Comparison of ENCODE assay signal across 25 cellular contexts in the genomic region with DNA sequence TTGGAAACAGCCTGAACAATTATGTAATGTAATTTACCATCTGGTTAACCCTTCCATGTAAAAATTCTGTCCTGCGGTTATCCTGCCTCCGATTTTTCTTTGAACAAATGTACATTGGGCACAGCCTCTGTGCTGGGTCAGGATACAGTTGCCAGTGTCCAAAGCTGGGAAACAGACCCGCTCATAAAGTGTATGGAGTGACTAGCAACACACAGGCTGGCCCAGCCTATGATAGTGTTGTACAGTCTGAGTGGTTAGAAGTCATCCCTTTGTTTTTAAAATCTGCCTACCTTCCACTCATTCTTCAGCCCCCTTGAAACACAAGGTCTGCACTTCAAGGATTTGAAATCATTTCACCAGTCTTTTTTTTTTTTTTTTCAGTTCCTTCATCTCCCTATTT.
"Had no signal": no experiment of that assay in that cellular context is flagged by ENCODE, and none has a peak within 500 bp of the region (broad histone marks: within the 10 kb centered on the region; RNA-seq: fewer than 3 reads in every experiment).

No MANE protein-coding gene starts in this region.

- H3K4me3 Mint-ChIP-seq: activated CD4-positive, alpha-beta T cell treated with anti-CD3 and anti-CD28 coated beads, Interleukin-2, amount 10 ng/mL, durations not matched to agents 7 days and 5 days; activated naive CD4-positive, alpha-beta T cell treated with anti-CD3 and anti-CD28 coated beads, Interleukin-2, amount 10 ng/mL, durations not matched to agents 7 days and 5 days; activated naive CD8-positive, alpha-beta T cell treated with anti-CD3 and anti-CD28 coated beads, Interleukin-2, amount 50 U/mL, for 24 hours; activated T-cell treated with anti-CD3 and anti-CD28 coated beads, Interleukin-2, amount 50 U/mL, for 4 hours; central memory CD8-positive, alpha-beta T cell; nephron had no signal

- DNase-seq: activated CD4-positive, alpha-beta T cell treated with anti-CD3 and anti-CD28 coated beads, Interleukin-2, amount 10 ng/mL, durations not matched to agents 7 days and 5 days; activated CD8-positive, alpha-beta memory T cell treated with anti-CD3 and anti-CD28 coated beads, Interleukin-2, amount 50 U/mL, for 4 hours; activated naive CD4-positive, alpha-beta T cell treated with anti-CD3 and anti-CD28 coated beads, Interleukin-2, amount 10 ng/mL, durations not matched to agents 7 days and 5 days; activated naive CD8-positive, alpha-beta T cell treated with anti-CD3 and anti-CD28 coated beads, Interleukin-2, amount 50 U/mL, for 24 hours; activated T-cell treated with anti-CD3 and anti-CD28 coated beads, Interleukin-2, amount 50 U/mL, for 4 hours; anterior cingulate cortex; cortex of kidney; gastrocnemius medialis; head of caudate nucleus; mesendoderm; nucleus accumbens; posterior cingulate gyrus; retina; stimulated activated CD4-positive, alpha-beta T cell treated with anti-CD3 and anti-CD28 coated beads, Interleukin-12 subunit alpha, Interleukin-12 subunit beta, amount 100 ng/mL, for 4 hours; stimulated activated CD4-positive, alpha-beta T cell treated with anti-CD3 and anti-CD28 coated beads, Interleukin-1b, Interleukin-23, amount 100 ng/mL, for 48 hours; stimulated activated CD8-positive, alpha-beta memory T cell treated with anti-CD3 and anti-CD28 coated beads, Interleukin-4, amount 100 ng/mL, for 48 hours; stimulated activated naive CD4-positive, alpha-beta T cell; substantia nigra; T-helper 1 cell; tibial artery; uterus had no signal

- H3K27me3 Mint-ChIP-seq: activated CD4-positive, alpha-beta T cell treated with anti-CD3 and anti-CD28 coated beads, Interleukin-2, amount 10 ng/mL, durations not matched to agents 7 days and 5 days; activated naive CD4-positive, alpha-beta T cell treated with anti-CD3 and anti-CD28 coated beads, Interleukin-2, amount 10 ng/mL, durations not matched to agents 7 days and 5 days; activated naive CD8-positive, alpha-beta T cell treated with anti-CD3 and anti-CD28 coated beads, Interleukin-2, amount 50 U/mL, for 24 hours; central memory CD8-positive, alpha-beta T cell had no signal

- H3K27ac Mint-ChIP-seq: activated CD4-positive, alpha-beta T cell treated with anti-CD3 and anti-CD28 coated beads, Interleukin-2, amount 10 ng/mL, durations not matched to agents 7 days and 5 days; activated naive CD4-positive, alpha-beta T cell treated with anti-CD3 and anti-CD28 coated beads, Interleukin-2, amount 10 ng/mL, durations not matched to agents 7 days and 5 days; activated naive CD8-positive, alpha-beta T cell treated with anti-CD3 and anti-CD28 coated beads, Interleukin-2, amount 50 U/mL, for 24 hours had no signal

- H3K9me3 ChIP-seq: gastrocnemius medialis, tibial artery, uterus had no signal

- H3K27ac ChIP-seq: uterus had no signal

- FAIRE-seq: endometrium had no signal

- H3K36me3 ChIP-seq: uterus had no signal

- H3K27me3 ChIP-seq: gastrocnemius medialis, tibial artery, uterus had no signal

- H3K4me3 ChIP-seq: gastrocnemius medialis, tibial artery, uterus had no signal

- H3K4me1 Mint-ChIP-seq: central memory CD8-positive, alpha-beta T cell had no signal

- H3K4me1 ChIP-seq: gastrocnemius medialis had no signal

- ATAC-seq: activated naive CD8-positive, alpha-beta T cell treated with anti-CD3 and anti-CD28 coated beads, Interleukin-2, amount 50 U/mL, for 24 hours; activated T-cell treated with anti-CD3 and anti-CD28 coated beads, Interleukin-2, amount 50 U/mL, for 4 hours; esophagus mucosa; gastrocnemius medialis had no signal

- H3K9me3 Mint-ChIP-seq: activated CD4-positive, alpha-beta T cell treated with anti-CD3 and anti-CD28 coated beads, Interleukin-2, amount 10 ng/mL, durations not matched to agents 7 days and 5 days; activated naive CD4-positive, alpha-beta T cell treated with anti-CD3 and anti-CD28 coated beads, Interleukin-2, amount 10 ng/mL, durations not matched to agents 7 days and 5 days; activated naive CD8-positive, alpha-beta T cell treated with anti-CD3 and anti-CD28 coated beads, Interleukin-2, amount 50 U/mL, for 24 hours; activated T-cell treated with anti-CD3 and anti-CD28 coated beads, Interleukin-2, amount 50 U/mL, for 4 hours; central memory CD8-positive, alpha-beta T cell; nephron had no signal
